11 cellular contexts compared by ENCODE assay signal in genomic region chr1:244800821-244801220, GRCh38.
"Had no signal": no experiment of that assay in that cellular context is flagged by ENCODE, and none has a peak within 500 bp of the region (broad histone marks: within the 10 kb centered on the region; RNA-seq: fewer than 3 reads in every experiment).

No MANE protein-coding gene starts in this region.

- H3K27me3 Mint-ChIP-seq: activated naive CD8-positive, alpha-beta T cell treated with anti-CD3 and anti-CD28 coated beads for 36 hours; central memory CD8-positive, alpha-beta T cell had no signal

- H3K4me1 ChIP-seq: body of pancreas, foreskin keratinocyte, left lung had no signal

- H3K27me3 ChIP-seq: body of pancreas, foreskin keratinocyte, left lung, ovary had no signal

- H3K9me3 Mint-ChIP-seq: activated naive CD8-positive, alpha-beta T cell treated with anti-CD3 and anti-CD28 coated beads for 36 hours; central memory CD8-positive, alpha-beta T cell; naive thymus-derived CD4-positive, alpha-beta T cell had no signal

- H3K4me3 Mint-ChIP-seq: activated naive CD8-positive, alpha-beta T cell treated with anti-CD3 and anti-CD28 coated beads for 36 hours; central memory CD8-positive, alpha-beta T cell had no signal

- H3K4me3 ChIP-seq: body of pancreas, left lung, mucosa of descending colon, ovary, thoracic aorta had no signal

- H3K27ac ChIP-seq: body of pancreas, foreskin keratinocyte, left lung, ovary, thoracic aorta had no signal

- H3K36me3 Mint-ChIP-seq: activated naive CD8-positive, alpha-beta T cell treated with anti-CD3 and anti-CD28 coated beads for 36 hours; naive thymus-derived CD4-positive, alpha-beta T cell had no signal

- H3K9me3 ChIP-seq: body of pancreas, left lung, mucosa of descending colon, thoracic aorta had no signal

- H3K27ac Mint-ChIP-seq: activated naive CD8-positive, alpha-beta T cell treated with anti-CD3 and anti-CD28 coated beads for 36 hours had no signal

- H3K4me1 Mint-ChIP-seq: central memory CD8-positive, alpha-beta T cell had no signal

- DNase-seq: activated gamma-delta T cell, foreskin keratinocyte, kidney, left lung, ovary had no signal

- H3K36me3 ChIP-seq: left lung, ovary, thoracic aorta had no signal
